In the genomic region with DNA sequence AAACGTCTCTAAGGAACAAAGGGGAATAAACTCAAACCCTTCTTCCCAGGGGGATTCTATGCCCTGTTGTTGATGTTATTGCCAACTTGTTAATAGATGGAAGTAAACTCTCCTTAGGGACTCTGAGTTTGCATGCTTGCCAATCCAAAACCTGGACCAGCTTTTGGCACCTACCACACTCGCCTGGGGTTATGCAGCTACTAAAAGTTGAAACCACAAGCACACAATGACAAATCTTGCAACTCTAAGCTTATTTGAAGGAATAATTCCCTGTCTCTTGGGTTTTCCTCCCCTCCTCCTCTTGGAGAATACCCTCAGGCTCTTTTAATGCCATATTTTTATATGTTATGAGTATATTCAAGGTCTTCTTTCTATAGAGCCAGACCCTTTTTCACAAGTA, we compare ENCODE assay signal across 27 cellular contexts.
"Had no signal": no experiment of that assay in that cellular context is flagged by ENCODE, and none has a peak within 500 bp of the region (broad histone marks: within the 10 kb centered on the region; RNA-seq: fewer than 3 reads in every experiment).

No MANE protein-coding gene starts in this region.

- DNase-seq: activated B cell treated with CpG ODN at 0.5 μM for 24 hours; activated CD4-positive, alpha-beta memory T cell treated with anti-CD3 and anti-CD28 coated beads for 36 hours; activated CD4-positive, alpha-beta T cell treated with anti-CD3 and anti-CD28 coated beads for 4 hours; activated CD4-positive, alpha-beta T cell treated with anti-CD3 and anti-CD28 coated beads, Interleukin-2, amount 50 U/mL, for 1 hour; activated CD4-positive, CD25-positive, alpha-beta regulatory T cell treated with anti-CD3 and anti-CD28 coated beads, Interleukin-2, amount 50 U/mL, for 72 hours; activated CD8-positive, alpha-beta memory T cell treated with anti-CD3 and anti-CD28 coated beads, Interleukin-2, amount 50 U/mL, for 4 hours; activated gamma-delta T cell treated with Interleukin-2 at 50 U/mL for 16 hours; activated naive CD4-positive, alpha-beta T cell treated with anti-CD3 and anti-CD28 coated beads for 36 hours; activated T-cell treated with anti-CD3 and anti-CD28 coated beads for 4 hours; activated T-cell treated with anti-CD3 and anti-CD28 coated beads, Interleukin-2, amount 50 U/mL, for 4 hours; adrenal gland; central memory CD4-positive, alpha-beta T cell; NCI-H1436 treated with DMSO at 0.1 percent for 48 hours; NCI-H1694 treated with DMSO at 0.1 percent for 48 hours; NCI-H2029; NCI-H345; NCI-H510A; NCI-H526; NCI-H748 treated with DMSO at 0.1 percent for 48 hours; RPMI8226; SHP77 treated with DMSO at 0.1 percent for 48 hours; T-cell; T-helper 2 cell; T-helper 9 cell had no signal

- H3K27me3 Mint-ChIP-seq: activated B cell treated with CpG ODN at 0.5 μM for 24 hours; activated CD4-positive, alpha-beta memory T cell treated with anti-CD3 and anti-CD28 coated beads for 36 hours; T-cell had no signal

- H3K27ac Mint-ChIP-seq: activated B cell treated with CpG ODN at 0.5 μM for 24 hours; activated CD4-positive, alpha-beta memory T cell treated with anti-CD3 and anti-CD28 coated beads for 36 hours; activated naive CD4-positive, alpha-beta T cell treated with anti-CD3 and anti-CD28 coated beads for 36 hours; activated T-helper 1 cell treated with anti-CD3 and anti-CD28 coated beads, Interleukin-12 subunit alpha, Interleukin-12 subunit beta, Interleukin-2, Interleukin-4 antibody, amounts not matched to agents 30 ng/mL and 10 ng/mL and 1 ng/mL, durations not matched to agents 14 hours and 24 hours and 36 hours; brain; T-cell had no signal

- H3K4me1 Mint-ChIP-seq: activated B cell treated with CpG ODN at 0.5 μM for 24 hours, brain had no signal

- H3K4me3 Mint-ChIP-seq: activated B cell treated with CpG ODN at 0.5 μM for 24 hours; activated CD4-positive, alpha-beta memory T cell treated with anti-CD3 and anti-CD28 coated beads for 36 hours; activated naive CD4-positive, alpha-beta T cell treated with anti-CD3 and anti-CD28 coated beads for 36 hours; activated T-cell treated with anti-CD3 and anti-CD28 coated beads, Interleukin-2, amount 50 U/mL, for 4 hours; activated T-helper 1 cell treated with anti-CD3 and anti-CD28 coated beads, Interleukin-12 subunit alpha, Interleukin-12 subunit beta, Interleukin-2, Interleukin-4 antibody, amounts not matched to agents 30 ng/mL and 10 ng/mL and 1 ng/mL, durations not matched to agents 14 hours and 24 hours and 36 hours; brain; T-cell had no signal

- H3K9me3 Mint-ChIP-seq: activated B cell treated with CpG ODN at 0.5 μM for 24 hours; activated CD4-positive, alpha-beta memory T cell treated with anti-CD3 and anti-CD28 coated beads for 36 hours; activated naive CD4-positive, alpha-beta T cell treated with anti-CD3 and anti-CD28 coated beads for 36 hours; activated T-cell treated with anti-CD3 and anti-CD28 coated beads, Interleukin-2, amount 50 U/mL, for 4 hours; activated T-helper 1 cell treated with anti-CD3 and anti-CD28 coated beads, Interleukin-12 subunit alpha, Interleukin-12 subunit beta, Interleukin-2, Interleukin-4 antibody, amounts not matched to agents 30 ng/mL and 10 ng/mL and 1 ng/mL, durations not matched to agents 14 hours and 24 hours and 36 hours; T-cell had no signal

- H3K36me3 Mint-ChIP-seq: activated CD4-positive, alpha-beta memory T cell treated with anti-CD3 and anti-CD28 coated beads for 36 hours; activated naive CD4-positive, alpha-beta T cell treated with anti-CD3 and anti-CD28 coated beads, Interleukin-2, amount 50 U/mL, for 72 hours; brain; T-cell had no signal
